In the genomic region with DNA sequence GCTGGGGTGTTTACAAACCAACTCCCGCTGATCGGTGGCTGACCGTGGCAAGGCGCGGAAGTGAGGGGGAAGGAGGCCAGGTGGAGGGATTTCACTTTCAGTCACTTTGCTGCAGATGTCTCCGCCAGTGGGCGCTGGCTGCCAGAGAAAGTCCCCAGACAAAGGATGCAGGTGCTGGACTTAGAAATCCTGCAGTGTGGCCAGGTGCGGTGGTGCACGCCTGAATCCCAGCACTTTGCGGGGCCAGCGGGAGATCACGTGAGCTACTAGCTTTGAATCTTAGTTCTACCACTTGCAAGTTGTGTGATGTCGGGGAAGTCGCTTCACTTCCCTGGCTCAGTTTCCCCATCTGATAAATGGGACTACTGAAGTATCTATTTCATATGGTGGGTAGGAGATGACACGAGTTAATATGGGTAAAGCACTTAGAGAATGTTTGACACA, we compare ENCODE assay signal across 1 cellular context.
TF ChIP-seq lines count a peak whose summit lies in the region.

No MANE protein-coding gene starts in this region.

TF ChIP-seq in HepG2, 621 proteins besides CTCF, POLR2A, EP300 and RAD21 (continued from another document and continues in another):
- TF ChIP-seq RFX3 (CRISPR knock-in tag; IDR thresholded peaks at IDR 0.05) (no peak), CENPT (CRISPR knock-in tag; IDR thresholded peaks at IDR 0.05; ENCODE audit: low read depth) (no peak), ZKSCAN8 (CRISPR knock-in tag; IDR thresholded peaks at IDR 0.05; ENCODE audit: borderline replicate concordance) (peak; percentile 71), HNRNPK (IDR thresholded peaks at IDR 0.05; ENCODE audit: low read depth, low read length, poor library complexity, severe bottlenecking) (no peak), ZBTB8A (CRISPR knock-in tag; IDR thresholded peaks at IDR 0.05; ENCODE audit: borderline replicate concordance, low read depth) (no peak), POLR2AphosphoS2 (IDR thresholded peaks at IDR 0.05; ENCODE audit: low read depth, low read length) (no peak), ZSCAN30 (CRISPR knock-in tag; IDR thresholded peaks at IDR 0.05) (no peak), ZNF772 (CRISPR knock-in tag; IDR thresholded peaks at IDR 0.05) (no peak), ATRX (CRISPR knock-in tag; IDR thresholded peaks at IDR 0.05; ENCODE audit: borderline replicate concordance) (no peak; the same call in 1 of the 2 replicates), KDM5A (IDR thresholded peaks at IDR 0.05; ENCODE audit: borderline replicate concordance, low read length) (no peak), HNF4G (IDR thresholded peaks at IDR 0.05; ENCODE audit: borderline replicate concordance, low read depth, low read length) (no peak), HNF4G (CRISPR knock-in tag; IDR thresholded peaks at IDR 0.05; ENCODE audit: borderline replicate concordance, low read depth) (0 out of 2 replicates have a peak, but pooled peaks have one; percentile 57), SNAI1 (CRISPR knock-in tag; IDR thresholded peaks at IDR 0.05; ENCODE audit: borderline replicate concordance) (no peak), XRCC5 (optimal IDR thresholded peaks at IDR 0.05; ENCODE audit: low read length) (peak; percentile 95), ZFP62 (CRISPR knock-in tag; IDR thresholded peaks at IDR 0.05) (no peak), CREB1 (IDR thresholded peaks at IDR 0.05) (no peak), CREB1 (CRISPR knock-in tag; IDR thresholded peaks at IDR 0.05) (no peak), PITX1 (CRISPR knock-in tag; IDR thresholded peaks at IDR 0.05) (peak; percentile 57; the same call in 1 of the 2 replicates), STAG1 (CRISPR knock-in tag; IDR thresholded peaks at IDR 0.05) (peak; percentile 99), ZNF556 (CRISPR knock-in tag; IDR thresholded peaks at IDR 0.05; ENCODE audit: borderline replicate concordance) (no peak; the same call in 1 of the 2 replicates), NFE2 (CRISPR knock-in tag; IDR thresholded peaks at IDR 0.05) (no peak), ZNF232 (CRISPR knock-in tag; IDR thresholded peaks at IDR 0.05; ENCODE audit: borderline replicate concordance) (no peak), ZNF264 (CRISPR knock-in tag; IDR thresholded peaks at IDR 0.05) (no peak), BRD4 (CRISPR knock-in tag; IDR thresholded peaks at IDR 0.05) (no peak), FOXA1 (IDR thresholded peaks at IDR 0.05) (no peak), FOXA1 (CRISPR knock-in tag; IDR thresholded peaks at IDR 0.05) (peak; percentile 57), ZNF496 (CRISPR knock-in tag; IDR thresholded peaks at IDR 0.05; ENCODE audit: insufficient replicate concordance) (no peak)
- TF ChIP-seq, protein P1, sequence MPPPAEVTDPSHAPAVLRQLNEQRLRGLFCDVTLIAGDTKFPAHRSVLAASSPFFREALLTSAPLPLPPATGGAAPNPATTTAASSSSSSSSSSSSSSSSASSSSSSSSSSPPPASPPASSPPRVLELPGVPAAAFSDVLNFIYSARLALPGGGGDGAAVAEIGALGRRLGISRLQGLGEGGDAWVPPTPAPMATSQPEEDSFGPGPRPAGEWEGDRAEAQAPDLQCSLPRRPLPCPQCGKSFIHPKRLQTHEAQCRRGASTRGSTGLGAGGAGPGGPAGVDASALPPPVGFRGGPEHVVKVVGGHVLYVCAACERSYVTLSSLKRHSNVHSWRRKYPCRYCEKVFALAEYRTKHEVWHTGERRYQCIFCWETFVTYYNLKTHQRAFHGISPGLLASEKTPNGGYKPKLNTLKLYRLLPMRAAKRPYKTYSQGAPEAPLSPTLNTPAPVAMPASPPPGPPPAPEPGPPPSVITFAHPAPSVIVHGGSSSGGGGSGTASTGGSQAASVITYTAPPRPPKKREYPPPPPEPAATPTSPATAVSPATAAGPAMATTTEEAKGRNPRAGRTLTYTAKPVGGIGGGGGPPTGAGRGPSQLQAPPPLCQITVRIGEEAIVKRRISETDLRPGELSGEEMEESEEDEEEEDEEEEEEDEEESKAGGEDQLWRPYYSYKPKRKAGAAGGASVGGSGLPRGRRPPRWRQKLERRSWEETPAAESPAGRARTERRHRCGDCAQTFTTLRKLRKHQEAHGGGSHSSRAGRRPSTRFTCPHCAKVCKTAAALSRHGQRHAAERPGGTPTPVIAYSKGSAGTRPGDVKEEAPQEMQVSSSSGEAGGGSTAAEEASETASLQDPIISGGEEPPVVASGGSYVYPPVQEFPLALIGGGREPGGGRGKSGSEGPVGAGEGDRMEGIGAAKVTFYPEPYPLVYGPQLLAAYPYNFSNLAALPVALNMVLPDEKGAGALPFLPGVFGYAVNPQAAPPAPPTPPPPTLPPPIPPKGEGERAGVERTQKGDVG (CRISPR knock-in tag; IDR thresholded peaks at IDR 0.05; ENCODE audit: borderline replicate concordance) = no peak
- TF ChIP-seq, protein P2, sequence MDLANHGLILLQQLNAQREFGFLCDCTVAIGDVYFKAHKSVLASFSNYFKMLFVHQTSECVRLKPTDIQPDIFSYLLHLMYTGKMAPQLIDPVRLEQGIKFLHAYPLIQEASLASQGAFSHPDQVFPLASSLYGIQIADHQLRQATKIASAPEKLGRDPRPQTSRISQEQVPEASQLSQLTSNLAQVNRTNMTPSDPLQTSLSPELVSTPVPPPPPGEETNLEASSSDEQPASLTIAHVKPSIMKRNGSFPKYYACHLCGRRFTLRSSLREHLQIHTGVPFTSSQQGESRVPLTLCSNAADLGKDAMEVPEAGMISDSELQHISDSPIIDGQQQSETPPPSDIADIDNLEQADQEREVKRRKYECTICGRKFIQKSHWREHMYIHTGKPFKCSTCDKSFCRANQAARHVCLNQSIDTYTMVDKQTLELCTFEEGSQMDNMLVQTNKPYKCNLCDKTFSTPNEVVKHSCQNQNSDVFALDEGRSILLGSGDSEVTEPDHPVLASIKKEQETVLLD (CRISPR knock-in tag; IDR thresholded peaks at IDR 0.05; ENCODE audit: low read depth) = no peak
- TF ChIP-seq, protein P3, sequence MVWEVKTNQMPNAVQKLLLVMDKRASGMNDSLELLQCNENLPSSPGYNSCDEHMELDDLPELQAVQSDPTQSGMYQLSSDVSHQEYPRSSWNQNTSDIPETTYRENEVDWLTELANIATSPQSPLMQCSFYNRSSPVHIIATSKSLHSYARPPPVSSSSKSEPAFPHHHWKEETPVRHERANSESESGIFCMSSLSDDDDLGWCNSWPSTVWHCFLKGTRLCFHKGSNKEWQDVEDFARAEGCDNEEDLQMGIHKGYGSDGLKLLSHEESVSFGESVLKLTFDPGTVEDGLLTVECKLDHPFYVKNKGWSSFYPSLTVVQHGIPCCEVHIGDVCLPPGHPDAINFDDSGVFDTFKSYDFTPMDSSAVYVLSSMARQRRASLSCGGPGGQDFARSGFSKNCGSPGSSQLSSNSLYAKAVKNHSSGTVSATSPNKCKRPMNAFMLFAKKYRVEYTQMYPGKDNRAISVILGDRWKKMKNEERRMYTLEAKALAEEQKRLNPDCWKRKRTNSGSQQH (CRISPR knock-in tag; IDR thresholded peaks at IDR 0.05; ENCODE audit: low read depth) = no peak
- TF ChIP-seq, protein P4, sequence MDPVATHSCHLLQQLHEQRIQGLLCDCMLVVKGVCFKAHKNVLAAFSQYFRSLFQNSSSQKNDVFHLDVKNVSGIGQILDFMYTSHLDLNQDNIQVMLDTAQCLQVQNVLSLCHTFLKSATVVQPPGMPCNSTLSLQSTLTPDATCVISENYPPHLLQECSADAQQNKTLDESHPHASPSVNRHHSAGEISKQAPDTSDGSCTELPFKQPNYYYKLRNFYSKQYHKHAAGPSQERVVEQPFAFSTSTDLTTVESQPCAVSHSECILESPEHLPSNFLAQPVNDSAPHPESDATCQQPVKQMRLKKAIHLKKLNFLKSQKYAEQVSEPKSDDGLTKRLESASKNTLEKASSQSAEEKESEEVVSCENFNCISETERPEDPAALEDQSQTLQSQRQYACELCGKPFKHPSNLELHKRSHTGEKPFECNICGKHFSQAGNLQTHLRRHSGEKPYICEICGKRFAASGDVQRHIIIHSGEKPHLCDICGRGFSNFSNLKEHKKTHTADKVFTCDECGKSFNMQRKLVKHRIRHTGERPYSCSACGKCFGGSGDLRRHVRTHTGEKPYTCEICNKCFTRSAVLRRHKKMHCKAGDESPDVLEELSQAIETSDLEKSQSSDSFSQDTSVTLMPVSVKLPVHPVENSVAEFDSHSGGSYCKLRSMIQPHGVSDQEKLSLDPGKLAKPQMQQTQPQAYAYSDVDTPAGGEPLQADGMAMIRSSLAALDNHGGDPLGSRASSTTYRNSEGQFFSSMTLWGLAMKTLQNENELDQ (CRISPR knock-in tag; IDR thresholded peaks at IDR 0.05; ENCODE audit: borderline replicate concordance) = no peak; the same call in 1 of the 2 replicates
- TF ChIP-seq, protein P5, sequence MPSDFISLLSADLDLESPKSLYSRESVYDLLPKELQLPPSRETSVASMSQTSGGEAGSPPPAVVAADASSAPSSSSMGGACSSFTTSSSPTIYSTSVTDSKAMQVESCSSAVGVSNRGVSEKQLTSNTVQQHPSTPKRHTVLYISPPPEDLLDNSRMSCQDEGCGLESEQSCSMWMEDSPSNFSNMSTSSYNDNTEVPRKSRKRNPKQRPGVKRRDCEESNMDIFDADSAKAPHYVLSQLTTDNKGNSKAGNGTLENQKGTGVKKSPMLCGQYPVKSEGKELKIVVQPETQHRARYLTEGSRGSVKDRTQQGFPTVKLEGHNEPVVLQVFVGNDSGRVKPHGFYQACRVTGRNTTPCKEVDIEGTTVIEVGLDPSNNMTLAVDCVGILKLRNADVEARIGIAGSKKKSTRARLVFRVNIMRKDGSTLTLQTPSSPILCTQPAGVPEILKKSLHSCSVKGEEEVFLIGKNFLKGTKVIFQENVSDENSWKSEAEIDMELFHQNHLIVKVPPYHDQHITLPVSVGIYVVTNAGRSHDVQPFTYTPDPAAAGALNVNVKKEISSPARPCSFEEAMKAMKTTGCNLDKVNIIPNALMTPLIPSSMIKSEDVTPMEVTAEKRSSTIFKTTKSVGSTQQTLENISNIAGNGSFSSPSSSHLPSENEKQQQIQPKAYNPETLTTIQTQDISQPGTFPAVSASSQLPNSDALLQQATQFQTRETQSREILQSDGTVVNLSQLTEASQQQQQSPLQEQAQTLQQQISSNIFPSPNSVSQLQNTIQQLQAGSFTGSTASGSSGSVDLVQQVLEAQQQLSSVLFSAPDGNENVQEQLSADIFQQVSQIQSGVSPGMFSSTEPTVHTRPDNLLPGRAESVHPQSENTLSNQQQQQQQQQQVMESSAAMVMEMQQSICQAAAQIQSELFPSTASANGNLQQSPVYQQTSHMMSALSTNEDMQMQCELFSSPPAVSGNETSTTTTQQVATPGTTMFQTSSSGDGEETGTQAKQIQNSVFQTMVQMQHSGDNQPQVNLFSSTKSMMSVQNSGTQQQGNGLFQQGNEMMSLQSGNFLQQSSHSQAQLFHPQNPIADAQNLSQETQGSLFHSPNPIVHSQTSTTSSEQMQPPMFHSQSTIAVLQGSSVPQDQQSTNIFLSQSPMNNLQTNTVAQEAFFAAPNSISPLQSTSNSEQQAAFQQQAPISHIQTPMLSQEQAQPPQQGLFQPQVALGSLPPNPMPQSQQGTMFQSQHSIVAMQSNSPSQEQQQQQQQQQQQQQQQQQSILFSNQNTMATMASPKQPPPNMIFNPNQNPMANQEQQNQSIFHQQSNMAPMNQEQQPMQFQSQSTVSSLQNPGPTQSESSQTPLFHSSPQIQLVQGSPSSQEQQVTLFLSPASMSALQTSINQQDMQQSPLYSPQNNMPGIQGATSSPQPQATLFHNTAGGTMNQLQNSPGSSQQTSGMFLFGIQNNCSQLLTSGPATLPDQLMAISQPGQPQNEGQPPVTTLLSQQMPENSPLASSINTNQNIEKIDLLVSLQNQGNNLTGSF (CRISPR knock-in tag; IDR thresholded peaks at IDR 0.05) = no peak
- TF ChIP-seq, protein P6, sequence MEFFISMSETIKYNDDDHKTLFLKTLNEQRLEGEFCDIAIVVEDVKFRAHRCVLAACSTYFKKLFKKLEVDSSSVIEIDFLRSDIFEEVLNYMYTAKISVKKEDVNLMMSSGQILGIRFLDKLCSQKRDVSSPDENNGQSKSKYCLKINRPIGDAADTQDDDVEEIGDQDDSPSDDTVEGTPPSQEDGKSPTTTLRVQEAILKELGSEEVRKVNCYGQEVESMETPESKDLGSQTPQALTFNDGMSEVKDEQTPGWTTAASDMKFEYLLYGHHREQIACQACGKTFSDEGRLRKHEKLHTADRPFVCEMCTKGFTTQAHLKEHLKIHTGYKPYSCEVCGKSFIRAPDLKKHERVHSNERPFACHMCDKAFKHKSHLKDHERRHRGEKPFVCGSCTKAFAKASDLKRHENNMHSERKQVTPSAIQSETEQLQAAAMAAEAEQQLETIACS (CRISPR knock-in tag; IDR thresholded peaks at IDR 0.05) = no peak
